25 cellular contexts compared by ENCODE assay signal in genomic region chr16:85648070-85648714, GRCh38.
"Had no signal": no experiment of that assay in that cellular context is flagged by ENCODE, and none has a peak within 500 bp of the region (broad histone marks: within the 10 kb centered on the region; RNA-seq: fewer than 3 reads in every experiment).

No MANE protein-coding gene starts in this region.

- H3K9me3 Mint-ChIP-seq: activated naive CD4-positive, alpha-beta T cell treated with anti-CD3 and anti-CD28 coated beads, Interleukin-2, amount 50 U/mL, for 72 hours; activated T-cell treated with anti-CD3 and anti-CD28 coated beads, Interleukin-2, amount 50 U/mL, for 72 hours; dendritic cell treated with granulocyte-macrophage colony-stimulating factor and Interleukin-4, amounts not matched to agents 40 ng/mL and 50 ng/mL, for 4 days; immature natural killer cell; nephron progenitor cell; stimulated activated naive B cell treated with anti-CD40 and anti-IgM and Interleukin-4, amounts not matched to agents 10 μg/mL and 1 μg/mL and 100 μg/mL, for 72 hours had no signal

- H3K27me3 Mint-ChIP-seq: dendritic cell treated with granulocyte-macrophage colony-stimulating factor and Interleukin-4, amounts not matched to agents 40 ng/mL and 50 ng/mL, for 4 days; stimulated activated naive B cell treated with anti-CD40 and anti-IgM and Interleukin-4, amounts not matched to agents 10 μg/mL and 1 μg/mL and 100 μg/mL, for 72 hours had no signal

- H3K4me1 ChIP-seq: upper lobe of right lung had no signal

- H3K4me3 ChIP-seq: breast epithelium, esophagus muscularis mucosa, heart left ventricle, pancreas, prostate gland, stomach, thyroid gland, upper lobe of right lung had no signal

- H3K9me3 ChIP-seq: breast epithelium, esophagus muscularis mucosa, heart left ventricle, pancreas, prostate gland, stomach, thyroid gland, upper lobe of right lung had no signal

- H3K36me3 ChIP-seq: breast epithelium, prostate gland had no signal

- H3K36me3 Mint-ChIP-seq: activated naive CD4-positive, alpha-beta T cell treated with anti-CD3 and anti-CD28 coated beads, Interleukin-2, amount 50 U/mL, for 72 hours had no signal

- H3K27ac ChIP-seq: breast epithelium, esophagus muscularis mucosa, foreskin keratinocyte, heart left ventricle, pancreas, prostate gland, thyroid gland, upper lobe of right lung had no signal

- H3K27ac Mint-ChIP-seq: activated T-cell treated with anti-CD3 and anti-CD28 coated beads, Interleukin-2, amount 50 U/mL, for 72 hours; dendritic cell treated with granulocyte-macrophage colony-stimulating factor and Interleukin-4, amounts not matched to agents 40 ng/mL and 50 ng/mL, for 4 days had no signal

- H3K4me3 Mint-ChIP-seq: activated T-cell treated with anti-CD3 and anti-CD28 coated beads, Interleukin-2, amount 50 U/mL, for 72 hours; dendritic cell treated with granulocyte-macrophage colony-stimulating factor and Interleukin-4, amounts not matched to agents 40 ng/mL and 50 ng/mL, for 4 days; immature natural killer cell; stimulated activated naive B cell treated with anti-CD40 and anti-IgM and Interleukin-4, amounts not matched to agents 10 μg/mL and 1 μg/mL and 100 μg/mL, for 72 hours had no signal

- DNase-seq: activated CD4-positive, alpha-beta T cell treated with anti-CD3 and anti-CD28 coated beads, Interleukin-2, amount 50 U/mL, for 4 hours; activated naive CD4-positive, alpha-beta T cell; activated T-cell treated with anti-CD3 and anti-CD28 coated beads for 4 hours; activated T-cell treated with anti-CD3 and anti-CD28 coated beads, Interleukin-2, amount 50 U/mL, for 72 hours; central memory CD4-positive, alpha-beta T cell; foreskin keratinocyte; heart left ventricle; hypothalamus; immature natural killer cell; kidney; left colon; mammary epithelial cell; nephron progenitor cell; stimulated activated CD4-positive, alpha-beta T cell treated with anti-CD3 and anti-CD28 coated beads, Interleukin-15, amount 100 ng/mL, for 24 hours; stimulated activated CD4-positive, alpha-beta T cell treated with anti-CD3 and anti-CD28 coated beads, Interleukin-2, amount 100 ng/mL, for 24 hours; stimulated activated naive B cell treated with anti-CD40 and anti-IgM and Interleukin-4, amounts not matched to agents 10 μg/mL and 1 μg/mL and 100 μg/mL, for 72 hours; stomach; thyroid gland; upper lobe of right lung had no signal

- ATAC-seq: activated naive CD4-positive, alpha-beta T cell treated with anti-CD3 and anti-CD28 coated beads, Interleukin-2, amount 50 U/mL, for 72 hours; foreskin keratinocyte; heart left ventricle; left colon; pancreas; stimulated activated naive B cell treated with anti-CD40 and anti-IgM and Interleukin-4, amounts not matched to agents 10 μg/mL and 1 μg/mL and 100 μg/mL, for 72 hours; upper lobe of right lung had no signal
